ENCODE assay signal across 8 cellular contexts in genomic region chr4:8917868-8918783, GRCh38. TPM values are rescaled to one million over a fixed set of nuclear protein-coding genes. Genes with fewer than 3 reads are reported as not detected.
A peak's percentile ranks its signal among the peaks of the same experiment; 100 is the strongest.
DNase-seq lines count a peak whose midpoint lies in the region; ATAC-seq and TF ChIP-seq lines count a peak whose summit lies in the region.

No MANE protein-coding gene starts in this region.

- H3K4me3 ChIP-seq in CD8-positive, alpha-beta memory T cell (ENCODE audit: low read length) = no peak overlapping the region
- no peak overlapping the region for H3K4me3 ChIP-seq in right atrium auricular region
- H3K4me3 ChIP-seq in gastrocnemius medialis = no peak overlapping the region

- H3K27ac ChIP-seq in CD8-positive, alpha-beta memory T cell (ENCODE audit: low read depth, low read length) = no peak overlapping the region
- H3K27ac ChIP-seq in right atrium auricular region (no peak overlapping the region), gastrocnemius medialis (no peak overlapping the region)

- no peak overlapping the region for H3K4me3 Mint-ChIP-seq in CD8-positive, alpha-beta memory T cell
- no peak overlapping the region for H3K4me3 Mint-ChIP-seq in activated naive CD8-positive, alpha-beta T cell treated with anti-CD3 and anti-CD28 coated beads, Interleukin-2, amount 50 U/mL, for 24 hours

- CTCF ChIA-PET in CD8-positive, alpha-beta memory T cell (lab: Charles Lee) = interaction anchor here (0.6 kb wide), 2 partner anchors 9 to 452 kb away, joined by 3 read pairs; no protein-coding TSS in a partner anchor

- TF ChIP-seq CTCF in right atrium auricular region (IDR thresholded peaks at IDR 0.05) (peak; percentile 72 to 90), gastrocnemius medialis (IDR thresholded peaks at IDR 0.05 in 4 of 5, conservative IDR thresholded peaks at IDR 0.05 in 1 of 5) (peak; percentile 21 to 72 (median 58))

- H3K36me3 Mint-ChIP-seq in CD8-positive, alpha-beta memory T cell = no peaks in the 10 kb centered on the region
- no peaks in the 10 kb centered on the region for H3K36me3 Mint-ChIP-seq in activated naive CD8-positive, alpha-beta T cell treated with anti-CD3 and anti-CD28 coated beads, Interleukin-2, amount 50 U/mL, for 24 hours (ENCODE audit: low read depth)

- intact Hi-C loops in gastrocnemius medialis (cut with DNase I; ENCODE audit: low total_unique reads) = loop anchor here (10.0 kb wide), 1 partner anchor 313 kb away; no protein-coding TSS in a partner anchor

- DNase-seq in CD8-positive, alpha-beta memory T cell = peak; percentile 15 to 57 (median 39)
- DNase-seq in GM19240 (ENCODE audit: insufficient read length, low spot score) (peak; percentile 68), SKM-1 treated with dmso at 0.1 percent for 144 hours (lab: John Stamatoyannopoulos, UW; ENCODE audit: unreplicated experiment) (peak; percentile 52), right atrium auricular region (ENCODE audit: low spot score) (peak; percentile 59), gastrocnemius medialis (no peak), NCI-H2107 (lab: John Stamatoyannopoulos, UW) (no peak)
- peak; percentile 79 for DNase-seq in activated naive CD8-positive, alpha-beta T cell treated with anti-CD3 and anti-CD28 coated beads, Interleukin-2, amount 50 U/mL, for 24 hours

- POLR2A ChIA-PET in CD8-positive, alpha-beta memory T cell (lab: Charles Lee) = no interaction called here

- H3K27me3 Mint-ChIP-seq in CD8-positive, alpha-beta memory T cell = peaks cover 3 to 8% of the 10 kb centered on the region in 2 donors
- peaks cover 10% of the 10 kb centered on the region for H3K27me3 Mint-ChIP-seq in activated naive CD8-positive, alpha-beta T cell treated with anti-CD3 and anti-CD28 coated beads, Interleukin-2, amount 50 U/mL, for 24 hours

- peaks cover 3% of the 10 kb centered on the region for H3K4me1 ChIP-seq in CD8-positive, alpha-beta memory T cell (ENCODE audit: insufficient read depth, low read length)
- H3K4me1 ChIP-seq in right atrium auricular region (no peaks in the 10 kb centered on the region), gastrocnemius medialis (no peaks in the 10 kb centered on the region)

- ATAC-seq in HG03558 (IDR thresholded peaks at IDR 0.05; ENCODE audit: extremely low read depth, unreplicated experiment) = peak; percentile 82
- ATAC-seq in activated naive CD8-positive, alpha-beta T cell treated with anti-CD3 and anti-CD28 coated beads, Interleukin-2, amount 50 U/mL, for 24 hours = peak; percentile 58
- peak in 1 of 2 donors; percentile 49 for ATAC-seq in gastrocnemius medialis

- H3K36me3 ChIP-seq in CD8-positive, alpha-beta memory T cell (ENCODE audit: insufficient read depth, low read length) = no peaks in the 10 kb centered on the region
- H3K36me3 ChIP-seq in right atrium auricular region (no peaks in the 10 kb centered on the region), gastrocnemius medialis (no peaks in the 10 kb centered on the region)

- peaks cover 3 to 6% (median 4%) of the 10 kb centered on the region in 5 donors for H3K9me3 Mint-ChIP-seq in CD8-positive, alpha-beta memory T cell
- H3K9me3 Mint-ChIP-seq in activated naive CD8-positive, alpha-beta T cell treated with anti-CD3 and anti-CD28 coated beads, Interleukin-2, amount 50 U/mL, for 24 hours = peaks cover 4% of the 10 kb centered on the region

- TF ChIP-seq POLR2A in gastrocnemius medialis (IDR thresholded peaks at IDR 0.05) = no peak

- H3K4me1 Mint-ChIP-seq in CD8-positive, alpha-beta memory T cell = no peaks in the 10 kb centered on the region
- no peaks in the 10 kb centered on the region for H3K4me1 Mint-ChIP-seq in activated naive CD8-positive, alpha-beta T cell treated with anti-CD3 and anti-CD28 coated beads, Interleukin-2, amount 50 U/mL, for 24 hours

- in situ Hi-C loops in gastrocnemius medialis (cut with MboI; ENCODE audit: low sequenced_read_pairs in 4 of 4) = no loop called here

- H3K27me3 ChIP-seq in CD8-positive, alpha-beta memory T cell (ENCODE audit: insufficient read depth, low read length, poor library complexity, severe bottlenecking) = no peaks in the 10 kb centered on the region
- no peaks in the 10 kb centered on the region for H3K27me3 ChIP-seq in right atrium auricular region
- H3K27me3 ChIP-seq in gastrocnemius medialis = no peaks in the 10 kb centered on the region

- no peaks in the 10 kb centered on the region for H3K9me3 ChIP-seq in CD8-positive, alpha-beta memory T cell (ENCODE audit: low read length)
- peaks cover 0 to 11% of the 10 kb centered on the region in 2 donors for H3K9me3 ChIP-seq in right atrium auricular region
- no peaks in the 10 kb centered on the region for H3K9me3 ChIP-seq in gastrocnemius medialis

- peak overlapping the region in 1 of 8 donors; percentile 29 for H3K27ac Mint-ChIP-seq in CD8-positive, alpha-beta memory T cell
- no peak overlapping the region for H3K27ac Mint-ChIP-seq in activated naive CD8-positive, alpha-beta T cell treated with anti-CD3 and anti-CD28 coated beads, Interleukin-2, amount 50 U/mL, for 24 hours

RNA-seq across cellular contexts. Expression of gene HMX1, which starts 46.5 kb away (rescaled TPM):
- total RNA-seq in CD8-positive, alpha-beta memory T cell = not detected
- polyA plus RNA-seq in CD8-positive, alpha-beta memory T cell = not detected
- total RNA-seq in right atrium auricular region (not detected), gastrocnemius medialis (not detected)

Comparison
In these comparisons a context has a peak if more than half of its experiments do, and no peak if none do; other contexts are left out.
1. DNase-seq: peak in CD8-positive, alpha-beta memory T cell (5 of 5), GM19240 (single experiment), SKM-1 treated with dmso at 0.1 percent for 144 hours (single experiment), activated naive CD8-positive, alpha-beta T cell treated with anti-CD3 and anti-CD28 coated beads, Interleukin-2, amount 50 U/mL, for 24 hours (single experiment) and right atrium auricular region (single experiment); none in gastrocnemius medialis (0 of 2) and NCI-H2107 (single experiment).